8 cellular contexts compared by ENCODE assay signal in the genomic region with DNA sequence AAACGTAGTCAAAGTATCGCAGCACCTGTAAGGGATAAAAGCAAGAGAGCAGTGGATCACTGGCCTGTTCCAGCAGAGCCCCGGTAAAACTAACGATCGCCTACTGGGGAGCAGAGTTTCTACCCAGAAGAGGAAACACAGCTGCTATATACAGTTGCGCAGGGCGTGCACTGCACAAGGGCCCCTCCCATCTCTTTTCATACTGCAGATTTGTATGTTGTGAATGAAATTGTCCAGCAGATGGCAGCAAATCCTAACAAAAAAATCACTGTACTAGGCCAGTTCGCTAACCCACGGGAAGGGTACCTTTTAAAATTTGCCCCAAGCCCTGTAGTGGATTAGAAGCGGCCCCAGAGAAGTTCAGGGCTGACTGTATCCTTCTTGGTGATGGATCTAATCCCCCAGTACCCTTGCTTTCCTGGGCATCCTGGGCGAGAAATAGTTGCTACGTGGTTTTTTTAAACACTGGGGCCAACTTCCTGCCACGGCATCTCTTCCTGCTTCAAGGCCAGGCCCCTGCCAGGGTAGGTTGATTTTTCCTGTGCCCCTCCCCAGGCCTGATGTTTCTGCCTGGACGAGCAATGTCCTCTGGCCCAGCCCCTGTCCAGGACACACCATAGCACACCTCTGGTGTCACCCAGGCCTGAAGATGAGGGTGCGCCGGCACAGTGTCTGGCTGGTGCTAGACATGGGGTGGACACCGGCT.
DNase-seq lines count a peak whose midpoint lies in the region; ATAC-seq and TF ChIP-seq lines count a peak whose summit lies in the region.

No MANE protein-coding gene starts in this region.

- H3K9ac ChIP-seq in parathyroid adenoma = no peak overlapping the region

- no peak overlapping the region for H3K4me3 Mint-ChIP-seq in type B pancreatic cell

- no peaks in the 10 kb centered on the region for H3K79me2 ChIP-seq in parathyroid adenoma

- in situ Hi-C loops in KBM-7 (cut with MboI; ENCODE audit: low pct_unique_long_range_greater_than_20kb, low sequenced_read_pairs) = no loop called here

- no peak overlapping the region for H2AFZ ChIP-seq in parathyroid adenoma

- H3K4me1 ChIP-seq in parathyroid adenoma = no peaks in the 10 kb centered on the region

- no peaks in the 10 kb centered on the region for H3K9me3 ChIP-seq in parathyroid adenoma (ENCODE audit: control insufficient read depth, low read length)

- H3K27ac Mint-ChIP-seq in type B pancreatic cell = peak overlapping the region; percentile 12

- H3K4me1 Mint-ChIP-seq in type B pancreatic cell (ENCODE audit: unreplicated experiment) = peaks cover 8% of the 10 kb centered on the region

- no peaks in the 10 kb centered on the region for H3K27me3 Mint-ChIP-seq in type B pancreatic cell

- H3K36me3 ChIP-seq in GM06990 (ENCODE audit: control insufficient read depth, insufficient read depth, low read length) = no peaks in the 10 kb centered on the region
- H3K36me3 ChIP-seq in parathyroid adenoma (ENCODE audit: control insufficient read depth, insufficient read depth, low read length) = no peaks in the 10 kb centered on the region

- H3K36me3 Mint-ChIP-seq in type B pancreatic cell = no peaks in the 10 kb centered on the region

- no peak for ATAC-seq in HG03025 (IDR thresholded peaks at IDR 0.05; ENCODE audit: low FRiP score, unreplicated experiment)

- TF ChIP-seq CTCF in GM06990 (IDR thresholded peaks at IDR 0.05; ENCODE audit: insufficient read depth, low read length, poor library complexity, severe bottlenecking) (peak; percentile 34), parathyroid adenoma (IDR thresholded peaks at IDR 0.05) (peak; percentile 64), type B pancreatic cell (conservative IDR thresholded peaks at IDR 0.05) (peak; percentile 86)

- H3K27me3 ChIP-seq in GM06990 (replicated peaks; ENCODE audit: control insufficient read depth, insufficient read depth, low read length) (no peaks in the 10 kb centered on the region; the same call in 1 of the 2 replicates), parathyroid adenoma (ENCODE audit: control insufficient read depth, insufficient read depth, low read length) (no peaks in the 10 kb centered on the region)

- no peak overlapping the region for H3K27ac ChIP-seq in parathyroid adenoma

- no peaks in the 10 kb centered on the region for H3K9me3 Mint-ChIP-seq in type B pancreatic cell

- H3K4me3 ChIP-seq in GM06990 (replicated peaks; ENCODE audit: low read depth, low read length) (no peak overlapping the region), parathyroid adenoma (ENCODE audit: low read depth, low read length) (no peak overlapping the region)

- DNase-seq in GM06990 (ENCODE audit: extremely low read depth, insufficient read length) = peak; percentile 78
- DNase-seq in KBM-7 = peak; percentile 92
- DNase-seq in SIG-M5 (lab: John Stamatoyannopoulos, UW) = peak; percentile 35
- peak; percentile 15 to 29 for DNase-seq in activated T-helper 1 cell treated with anti-CD3 and anti-CD28 coated beads, Interleukin-2, amount 50 U/mL, for 16 hours (ENCODE audit: low read depth in 1 of 2, low spot score in 1 of 2)
- peak; percentile 74 for DNase-seq in foreskin melanocyte
- no peak for DNase-seq in type B pancreatic cell (ENCODE audit: extremely low spot score, unreplicated experiment)

- no peak overlapping the region for H3K4me2 ChIP-seq in parathyroid adenoma (ENCODE audit: low read length)

Comparison
In these comparisons a context has a peak if more than half of its experiments do, and no peak if none do; other contexts are left out.
1. CTCF ChIP-seq: peak in every context shown above with its lines; median percentile 86 in type B pancreatic cell; 64 in parathyroid adenoma; 34 in GM06990.